10 cellular contexts compared by ENCODE assay signal in genomic region chr18:63951302-63951705, GRCh38. TPM values are rescaled to one million over a fixed set of nuclear protein-coding genes. Genes with fewer than 3 reads are reported as not detected.
A peak's percentile ranks its signal among the peaks of the same experiment; 100 is the strongest.
DNase-seq lines count a peak whose midpoint lies in the region; ATAC-seq and TF ChIP-seq lines count a peak whose summit lies in the region.
"Had no signal": no experiment of that assay in that cellular context is flagged by ENCODE, and none has a peak within 500 bp of the region (broad histone marks: within the 10 kb centered on the region; RNA-seq: fewer than 3 reads in every experiment).

No MANE protein-coding gene starts in this region.

- peak; percentile 42 for TF ChIP-seq CTCF in astrocyte of the cerebellum (IDR thresholded peaks at IDR 0.05; ENCODE audit: low read depth, low read length, missing control alignments)

- H3K4me1 ChIP-seq in neuronal stem cell (ENCODE audit: control insufficient read depth in 2 of 2, insufficient read depth in 1 of 2, low read depth in 1 of 2, low read length in 2 of 2), result peaks cover 0 to 3% of the 10 kb centered on the region in 2 donors

- no peak overlapping the region for H2BK5ac ChIP-seq in neuronal stem cell (ENCODE audit: low read length)

- no peaks in the 10 kb centered on the region for H3K36me3 ChIP-seq in neuronal stem cell (replicated peaks in 1 of 2; ENCODE audit: control insufficient read depth in 2 of 2, insufficient read depth in 2 of 2, low read length in 2 of 2)

- H3K14ac ChIP-seq in neuronal stem cell (ENCODE audit: low read length), result no peak overlapping the region

- no peak overlapping the region for H3K9ac ChIP-seq in neuronal stem cell (ENCODE audit: low read depth, low read length, poor library complexity)

- H3K4me3 ChIP-seq in astrocyte of the cerebellum (ENCODE audit: low read depth, low read length), result no peak overlapping the region
- no peak overlapping the region for H3K4me3 ChIP-seq in neuronal stem cell (ENCODE audit: low read length in 2 of 2)

- no peaks in the 10 kb centered on the region for H3K9me3 ChIP-seq in neuronal stem cell (replicated peaks in 1 of 2; ENCODE audit: control insufficient read depth in 2 of 2, insufficient read depth in 1 of 2, low read depth in 1 of 2, low read length in 2 of 2)

- DNase-seq in ELR (ENCODE audit: low read depth) (peak; percentile 85), astrocyte of the cerebellum (ENCODE audit: low read depth) (peak; percentile 29), neuronal stem cell (ENCODE audit: low spot score) (no peak), NCI-H2081 (lab: John Stamatoyannopoulos, UW) (no peak), GM19240 (ENCODE audit: insufficient read length, low spot score) (no peak)
- DNase-seq in effector CD4-positive, alpha-beta T cell, result no peak
- DNase-seq: amniotic stem cell, posterior cingulate gyrus had no signal

- H3K27ac ChIP-seq in neuronal stem cell (replicated peaks; ENCODE audit: low read length), result no peak overlapping the region

- in situ Hi-C loops in astrocyte of the cerebellum (cut with HindIII; ENCODE audit: low sequenced_read_pairs), result no loop called here

- no peak overlapping the region for H4K8ac ChIP-seq in neuronal stem cell (ENCODE audit: low read depth, low read length)

- no peak overlapping the region for H2AK5ac ChIP-seq in neuronal stem cell (ENCODE audit: low read depth, low read length)

- H3K4ac ChIP-seq in neuronal stem cell (ENCODE audit: low read length), result no peak overlapping the region

- H3K79me1 ChIP-seq in neuronal stem cell (ENCODE audit: low read depth, low read length), result no peaks in the 10 kb centered on the region

- H2BK120ac ChIP-seq in neuronal stem cell (ENCODE audit: low read depth, low read length), result no peak overlapping the region

- no CpG with 5 or more reads among the region's 4 CpGs for WGBS in neuronal stem cell (ENCODE audit: extremely low coverage in 2 of 2, insufficient read length in 2 of 2, insufficient replicate concordance in 1 of 2), 2 donors

- H4K91ac ChIP-seq in neuronal stem cell (ENCODE audit: low read depth, low read length, poor library complexity), result no peak overlapping the region

- H3K27me3 ChIP-seq in neuronal stem cell (ENCODE audit: control insufficient read depth in 3 of 3, insufficient read depth in 3 of 3, low read depth in 1 of 3, low read length in 3 of 3), result peaks cover 0 to 36% (median 0%) of the 10 kb centered on the region in 3 experiments

- no peak overlapping the region for H3K23ac ChIP-seq in neuronal stem cell (ENCODE audit: low read depth, low read length, poor library complexity)

- H2BK12ac ChIP-seq in neuronal stem cell (ENCODE audit: low read length), result no peak overlapping the region

- H3K18ac ChIP-seq in neuronal stem cell (ENCODE audit: low read length), result no peak overlapping the region

- no peak overlapping the region for H2AFZ ChIP-seq in neuronal stem cell (ENCODE audit: low read length)

- no peak overlapping the region for H2BK15ac ChIP-seq in neuronal stem cell (ENCODE audit: low read length)

- ATAC-seq in GM19351 (IDR thresholded peaks at IDR 0.05; ENCODE audit: unreplicated experiment) (peak; percentile 53), HG03175 (IDR thresholded peaks at IDR 0.05; ENCODE audit: unreplicated experiment) (peak; percentile 44)

- no peak overlapping the region for H3K4me2 ChIP-seq in neuronal stem cell (ENCODE audit: insufficient read depth, low read length, poor library complexity, severe bottlenecking)

RNA-seq across cellular contexts. Expression of gene HMSD, which starts 2.2 kb away (rescaled TPM):
- polyA plus RNA-seq in neuronal stem cell (2013, experiment 1 of 2), result 15.0 TPM
- polyA plus RNA-seq in neuronal stem cell (2013, experiment 2 of 2), result 11.1 TPM

RNA-seq across cellular contexts. Expression of gene SERPINB8, which starts 18.6 kb away (rescaled TPM):
- 0.35 TPM for polyA plus RNA-seq in neuronal stem cell (2013, experiment 1 of 2)
- 0.44 TPM for polyA plus RNA-seq in neuronal stem cell (2013, experiment 2 of 2)

RNA-seq across cellular contexts. Expression of gene SERPINB10, which starts 43.5 kb away (rescaled TPM):
- not detected for polyA plus RNA-seq in neuronal stem cell (2013, experiment 1 of 2)
- polyA plus RNA-seq in neuronal stem cell (2013, experiment 2 of 2), result not detected

Comparison
In these comparisons a context has a peak if more than half of its experiments do, and no peak if none do; other contexts are left out.
1. DNase-seq: peak in ELR (single experiment) and astrocyte of the cerebellum (single experiment); none in neuronal stem cell (single experiment), NCI-H2081 (0 of 2), effector CD4-positive, alpha-beta T cell (single experiment) and GM19240 (single experiment).